In the genomic region with DNA sequence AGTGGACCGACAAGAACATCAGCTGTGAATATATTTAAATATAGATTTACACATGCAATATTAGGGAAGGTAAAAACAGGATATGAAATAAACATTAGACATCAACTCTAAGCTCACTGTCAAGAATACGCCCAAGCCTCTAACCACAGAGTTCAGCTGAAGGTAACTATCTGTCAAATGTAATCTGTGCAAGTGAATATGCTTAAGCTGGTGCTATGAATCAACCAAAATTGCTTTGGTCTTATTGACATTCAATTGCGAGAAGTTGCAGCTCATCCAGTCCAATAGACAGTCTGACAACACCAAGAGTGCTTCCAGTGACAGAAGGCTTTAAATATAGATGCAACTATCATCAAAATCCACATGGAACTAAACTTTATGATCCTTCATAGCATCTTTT, we compare ENCODE assay signal across 15 cellular contexts. TPM values are rescaled to one million over a fixed set of nuclear protein-coding genes. Genes with fewer than 3 reads are reported as not detected.
DNase-seq lines count a peak whose midpoint lies in the region; ATAC-seq, FAIRE-seq and TF ChIP-seq lines count a peak whose summit lies in the region.
"Had no signal": no experiment of that assay in that cellular context is flagged by ENCODE, and none has a peak within 500 bp of the region (broad histone marks: within the 10 kb centered on the region; RNA-seq: fewer than 3 reads in every experiment).

No MANE protein-coding gene starts in this region.

- H3K9me2 ChIP-seq in PC-3 (replicated peaks; ENCODE audit: low read length): no peaks in the 10 kb centered on the region

- ATAC-seq in PC-3: peak; percentile 76
- ATAC-seq in stimulated activated memory B cell treated with anti-CD40 and anti-IgM and Interleukin-4, amounts not matched to agents 10 μg/mL and 1 μg/mL and 100 μg/mL, for 72 hours: peak; percentile 54
- no peak for ATAC-seq in GM21526 (IDR thresholded peaks at IDR 0.05; ENCODE audit: low FRiP score, unreplicated experiment)
- ATAC-seq in GM18909 (IDR thresholded peaks at IDR 0.05; ENCODE audit: poor library complexity, unreplicated experiment): no peak
- ATAC-seq: CD8-positive, alpha-beta T cell; HepG2 had no signal

- H3K27ac Mint-ChIP-seq in stimulated activated memory B cell treated with anti-CD40 and anti-IgM and Interleukin-4, amounts not matched to agents 10 μg/mL and 1 μg/mL and 100 μg/mL, for 72 hours: no peak overlapping the region
- H3K27ac Mint-ChIP-seq: CD14-positive monocyte; CD8-positive, alpha-beta T cell; H9 had no signal

- H3K79me2 ChIP-seq in PC-3 (ENCODE audit: low read length): no peaks in the 10 kb centered on the region

- H4K20me1 ChIP-seq in PC-3 (ENCODE audit: low read length): no peaks in the 10 kb centered on the region

- H3K4me3 Mint-ChIP-seq in stimulated activated memory B cell treated with anti-CD40 and anti-IgM and Interleukin-4, amounts not matched to agents 10 μg/mL and 1 μg/mL and 100 μg/mL, for 72 hours: no peak overlapping the region
- H3K4me3 Mint-ChIP-seq: CD14-positive monocyte; CD8-positive, alpha-beta T cell; H9 had no signal

- no peaks in the 10 kb centered on the region for H3K36me3 ChIP-seq in PC-3 (ENCODE audit: low read depth, low read length)

- peak; percentile 92 for FAIRE-seq in D721Med (lab: Jason Lieb, UNC)
- FAIRE-seq in GM19239 (lab: Jason Lieb, UNC): no peak
- FAIRE-seq: HepG2, HTR-8/SVneo had no signal

- intact Hi-C loops in PC-3 (cut with micrococcal nuclease): no loop called here

- DNase-seq in D721Med (ENCODE audit: insufficient read length, low spot score) (no peak), PC-3 (peak; percentile 53), iris pigment epithelial cell (ENCODE audit: low read depth) (peak; percentile 42), GM19239 (ENCODE audit: insufficient read length, low spot score) (no peak)
- DNase-seq: CD8-positive, alpha-beta T cell; COR-L47; GOT3; H9 had no signal

- H3K4me3 ChIP-seq in PC-3 (ENCODE audit: low read length): no peak overlapping the region

- CTCF ChIA-PET in PC-3 (lab: Charles Lee): no interaction called here

- H3K9ac ChIP-seq in PC-3 (ENCODE audit: low read length): no peak overlapping the region
- H3K9ac ChIP-seq: KMS-11 had no signal

- H3K36me3 Mint-ChIP-seq in stimulated activated memory B cell treated with anti-CD40 and anti-IgM and Interleukin-4, amounts not matched to agents 10 μg/mL and 1 μg/mL and 100 μg/mL, for 72 hours: no peaks in the 10 kb centered on the region
- H3K36me3 Mint-ChIP-seq: CD14-positive monocyte; CD8-positive, alpha-beta T cell had no signal

- TF ChIP-seq CTCF in D721Med (IDR thresholded peaks at IDR 0.05; ENCODE audit: insufficient read depth, missing control alignments) (no peak), PC-3 (conservative IDR thresholded peaks at IDR 0.05; ENCODE audit: low read depth, low read length) (no peak)

- H3K27me3 ChIP-seq in PC-3 (ENCODE audit: low read length): peaks cover 16% of the 10 kb centered on the region; the same call in 1 of the 2 replicates

- POLR2A ChIA-PET in PC-3 (lab: Charles Lee; ENCODE audit: unreplicated experiment): no interaction called here

- no peaks in the 10 kb centered on the region for H3K27me3 Mint-ChIP-seq in stimulated activated memory B cell treated with anti-CD40 and anti-IgM and Interleukin-4, amounts not matched to agents 10 μg/mL and 1 μg/mL and 100 μg/mL, for 72 hours

- no peak overlapping the region for H2AFZ ChIP-seq in PC-3 (ENCODE audit: low read length)

- H3F3A ChIP-seq in PC-3 (ENCODE audit: low read length, unreplicated experiment): no peaks in the 10 kb centered on the region

- no peak overlapping the region for H3K4me2 ChIP-seq in PC-3 (ENCODE audit: low read length)
- H3K4me2 ChIP-seq: KMS-11 had no signal

- H3K9me3 Mint-ChIP-seq in stimulated activated memory B cell treated with anti-CD40 and anti-IgM and Interleukin-4, amounts not matched to agents 10 μg/mL and 1 μg/mL and 100 μg/mL, for 72 hours: no peaks in the 10 kb centered on the region
- H3K9me3 Mint-ChIP-seq: H9 had no signal

- H3K9me3 ChIP-seq in PC-3 (ENCODE audit: low read length): no peaks in the 10 kb centered on the region

- no TSS peak for BruUV-seq in PC-3 (replicated peaks; lab: Mats Ljungman, UMichigan)

- H3K4me1 Mint-ChIP-seq in stimulated activated memory B cell treated with anti-CD40 and anti-IgM and Interleukin-4, amounts not matched to agents 10 μg/mL and 1 μg/mL and 100 μg/mL, for 72 hours: no peaks in the 10 kb centered on the region
- H3K4me1 Mint-ChIP-seq: CD14-positive monocyte had no signal

- H3K27ac ChIP-seq in PC-3 (ENCODE audit: low read length): no peak overlapping the region
- H3K27ac ChIP-seq: KMS-11 had no signal

- peaks cover 4% of the 10 kb centered on the region; the same call in 1 of the 2 replicates for H3K4me1 ChIP-seq in PC-3 (ENCODE audit: insufficient read depth, low read length)

RNA-seq across cellular contexts. Expression of a gene that starts 32.3 kb away (rescaled TPM):
- total RNA-seq in PC-3 (2014; rRNA removed): not detected in 2 replicates
- total RNA-seq: CD8-positive, alpha-beta T cell had no signal

Comparison
In these comparisons a context has a peak if more than half of its experiments do, and no peak if none do; other contexts are left out.
1. DNase-seq: peak in PC-3 (single experiment) and iris pigment epithelial cell (single experiment); none in D721Med (single experiment) and GM19239 (single experiment).
2. ATAC-seq: peak in PC-3 (single experiment) and stimulated activated memory B cell treated with anti-CD40 and anti-IgM and Interleukin-4, amounts not matched to agents 10 μg/mL and 1 μg/mL and 100 μg/mL, for 72 hours (single experiment); none in GM21526 (single experiment) and GM18909 (single experiment).